ENCODE assay signal across 8 cellular contexts in genomic region chr3:194315088-194315964, GRCh38. TPM values are rescaled to one million over a fixed set of nuclear protein-coding genes. Genes with fewer than 3 reads are reported as not detected.
DNase-seq lines count a peak whose midpoint lies in the region; ATAC-seq and TF ChIP-seq lines count a peak whose summit lies in the region.

No MANE protein-coding gene starts in this region.

- no peaks in the 10 kb centered on the region for H3K79me2 ChIP-seq in GM23338 (replicated peaks; ENCODE audit: insufficient read depth)

- H3K4me1 ChIP-seq in GM23338 (ENCODE audit: insufficient read depth) (peaks cover 21% of the 10 kb centered on the region), neuron (ENCODE audit: insufficient read depth, low read length) (peaks cover 18% of the 10 kb centered on the region), stomach smooth muscle (ENCODE audit: control insufficient read depth, insufficient read depth, low read length) (peaks cover 39% of the 10 kb centered on the region)

- H3K27me3 ChIP-seq in GM23338 (ENCODE audit: insufficient read depth) (peaks cover 25% of the 10 kb centered on the region), neuron (ENCODE audit: insufficient read depth, low read length) (peaks cover 16% of the 10 kb centered on the region), stomach smooth muscle (ENCODE audit: control insufficient read depth in 1 of 2, insufficient read depth in 2 of 2, low read length in 2 of 2) (peaks cover 0 to 3% of the 10 kb centered on the region in 2 donors)

- H3F3A ChIP-seq in GM23338 (replicated peaks; ENCODE audit: low read depth) = peaks cover 7% of the 10 kb centered on the region; the same call in 1 of the 2 replicates

- H3K9ac ChIP-seq in stomach smooth muscle (ENCODE audit: low read length in 2 of 2) = peak overlapping the region; percentile 45 to 47

- H3K4me3 ChIP-seq in GM23338 = peak overlapping the region; percentile 51
- peak overlapping the region; percentile 53 to 59 for H3K4me3 ChIP-seq in foreskin fibroblast (ENCODE audit: low read depth in 1 of 2, low read length in 2 of 2)
- H3K4me3 ChIP-seq in neuron (ENCODE audit: low read length) = peak overlapping the region; percentile 37
- peak overlapping the region; percentile 52 to 72 for H3K4me3 ChIP-seq in stomach smooth muscle (ENCODE audit: low read length in 2 of 2)

- DNase-seq in EL (peak; percentile 74), GM23338 (ENCODE audit: low spot score) (peak; percentile 90), Kasumi-1 (lab: John Stamatoyannopoulos, UW) (peak; percentile 64), RPMI8226 (peak; percentile 84), foreskin fibroblast (peak; percentile 57 to 91)
- peak; percentile 94 for DNase-seq in activated effector memory CD4-positive, alpha-beta T cell treated with anti-CD3 and anti-CD28 coated beads, Interleukin-2, amount 50 U/mL, for 16 hours

- H3K4me1 Mint-ChIP-seq in GM23338 = peaks cover 24% of the 10 kb centered on the region

- ATAC-seq in GM23338 = peak; percentile 89

- H3K36me3 Mint-ChIP-seq in GM23338 (ENCODE audit: low read depth) = peaks cover 26% of the 10 kb centered on the region

- peak overlapping the region; percentile 75 for H2AFZ ChIP-seq in GM23338
- peak overlapping the region; percentile 21 for H2AFZ ChIP-seq in neuron (ENCODE audit: low read depth, low read length)

- H3K36me3 ChIP-seq in GM23338 (ENCODE audit: insufficient read depth) (no peaks in the 10 kb centered on the region; the same call in 1 of the 2 replicates), neuron (ENCODE audit: insufficient read depth, low read length) (no peaks in the 10 kb centered on the region), stomach smooth muscle (ENCODE audit: control insufficient read depth in 2 of 2, insufficient read depth in 2 of 2, low read length in 2 of 2) (no peaks in the 10 kb centered on the region)

- H4K20me1 ChIP-seq in GM23338 (replicated peaks; ENCODE audit: insufficient read depth) = no peaks in the 10 kb centered on the region

- peaks cover 32% of the 10 kb centered on the region for H3K9me3 Mint-ChIP-seq in GM23338

- peak overlapping the region; percentile 66 for H3K4me3 Mint-ChIP-seq in GM23338

- H3K9me3 ChIP-seq in neuron (ENCODE audit: low read length) = peaks cover 10% of the 10 kb centered on the region
- H3K9me3 ChIP-seq in stomach smooth muscle (ENCODE audit: control insufficient read depth in 2 of 2, low read length in 2 of 2) = peaks cover 2 to 7% of the 10 kb centered on the region in 2 donors

- H3K4me2 ChIP-seq in GM23338 = peak overlapping the region; percentile 73

- H3K9me2 ChIP-seq in GM23338 (ENCODE audit: insufficient read depth) = 0 out of 2 replicates have a peak, but pooled peaks cover 7% of the 10 kb centered on the region

- TF ChIP-seq CTCF in GM23338 (conservative IDR thresholded peaks at IDR 0.05; ENCODE audit: low read depth in 2 of 2) (peak; percentile 73 to 96), foreskin fibroblast (IDR thresholded peaks at IDR 0.05; ENCODE audit: low read depth, low read length) (peak; percentile 89)

- H3K27me3 Mint-ChIP-seq in GM23338 (ENCODE audit: insufficient read depth, low read depth, poor library complexity) = peaks cover 28% of the 10 kb centered on the region

- peak overlapping the region; percentile 78; the same call in 1 of the 2 replicates for H3K27ac Mint-ChIP-seq in GM23338

- H3K27ac ChIP-seq in GM23338 (ENCODE audit: low read depth) = no peak overlapping the region
- H3K27ac ChIP-seq in stomach smooth muscle (ENCODE audit: low read length) = peak overlapping the region; percentile 49

TF ChIP-seq in GM23338, 12 proteins besides CTCF, POLR2A, EP300 and RAD21 (continues in another document):
- TF ChIP-seq EZH2 (IDR thresholded peaks at IDR 0.05; ENCODE audit: low read depth, unreplicated experiment) (no peak), REST (IDR thresholded peaks at IDR 0.05; ENCODE audit: unreplicated experiment) (no peak), POLR2AphosphoS5 (IDR thresholded peaks at IDR 0.05; ENCODE audit: low read depth) (peak; percentile 44; the same call in 1 of the 2 replicates), EZH2phosphoT487 (IDR thresholded peaks at IDR 0.05; ENCODE audit: unreplicated experiment) (no peak), NANOG (IDR thresholded peaks at IDR 0.05; ENCODE audit: borderline replicate concordance) (no peak), JUNB (IDR thresholded peaks at IDR 0.05; ENCODE audit: unreplicated experiment) (no peak), STAT1 (IDR thresholded peaks at IDR 0.05; ENCODE audit: unreplicated experiment) (no peak)

RNA-seq across cellular contexts. Expression of gene CPN2, which starts 35.8 kb away (rescaled TPM):
- 0.14 TPM in 1 of 2 replicates, not detected in the other for total RNA-seq in GM23338 (2014; rRNA removed; shearing (Covaris generic))
- 0.10 TPM in 1 of 2 replicates, not detected in the other for polyA plus RNA-seq in GM23338 (2016; fragmentation: Nextera tagmentation; extraction: Ambion mirVana)

RNA-seq across cellular contexts. Expression of gene LRRC15, which starts 54.2 kb away (rescaled TPM):
- total RNA-seq in GM23338 (2014; rRNA removed; shearing (Covaris generic)) = 0.14 TPM in 1 of 2 replicates, not detected in the other
- polyA plus RNA-seq in GM23338 (2016; fragmentation: Nextera tagmentation; extraction: Ambion mirVana) = 0.05 TPM in 1 of 2 replicates, not detected in the other
